ENCODE assay signal across 12 cellular contexts in genomic region chr5:144390133-144390532, GRCh38.
DNase-seq lines count a peak whose midpoint lies in the region; ATAC-seq and TF ChIP-seq lines count a peak whose summit lies in the region.
"Had no signal": no experiment of that assay in that cellular context is flagged by ENCODE, and none has a peak within 500 bp of the region (broad histone marks: within the 10 kb centered on the region; RNA-seq: fewer than 3 reads in every experiment).

No MANE protein-coding gene starts in this region.

- DNase-seq in DMS 273 (lab: John Stamatoyannopoulos, UW; ENCODE audit: unreplicated experiment) (peak; percentile 34), DMS 273 treated with DMSO at 0.1 percent for 48 hours (lab: John Stamatoyannopoulos, UW) (no peak), PC-3 (peak; percentile 14), fibroblast of pulmonary artery (ENCODE audit: low read depth) (peak; percentile 15), smooth muscle cell (lab: John Stamatoyannopoulos, UW; ENCODE audit: unreplicated experiment) (no peak)
- DNase-seq in activated T-cell treated with anti-CD3 and anti-CD28 coated beads, Interleukin-2, amount 50 U/mL, for 4 hours = no peak
- DNase-seq in stimulated activated CD4-positive, alpha-beta T cell treated with anti-CD3 and anti-CD28 coated beads, Interleukin-2, amount 100 ng/mL, for 48 hours = no peak
- DNase-seq: 8988T; stimulated activated naive CD4-positive, alpha-beta T cell treated with Interleukin-2 at 50 U/mL for 16 hours had no signal

- ATAC-seq in PC-3 (0 out of 2 replicates have a peak, but pooled peaks have one; percentile 31), HG02642 (IDR thresholded peaks at IDR 0.05; ENCODE audit: poor library complexity, unreplicated experiment) (no peak)
- no peak for ATAC-seq in activated T-cell treated with anti-CD3 and anti-CD28 coated beads, Interleukin-2, amount 50 U/mL, for 4 hours
- ATAC-seq: activated CD4-positive, CD25-positive, alpha-beta regulatory T cell treated with anti-CD3 and anti-CD28 coated beads, Interleukin-2, amount 50 U/mL, for 24 hours had no signal

- no peaks in the 10 kb centered on the region for H3K36me3 Mint-ChIP-seq in activated T-cell treated with anti-CD3 and anti-CD28 coated beads, Interleukin-2, amount 50 U/mL, for 4 hours (ENCODE audit: insufficient read depth)

- H3K4me1 Mint-ChIP-seq in activated T-cell treated with anti-CD3 and anti-CD28 coated beads, Interleukin-2, amount 50 U/mL, for 4 hours (ENCODE audit: low read depth) = no peaks in the 10 kb centered on the region

- H3K9me3 Mint-ChIP-seq in activated T-cell treated with anti-CD3 and anti-CD28 coated beads, Interleukin-2, amount 50 U/mL, for 4 hours = no peaks in the 10 kb centered on the region

- WGBS in smooth muscle cell (ENCODE audit: low lambda C conversion rate) = 40% methylated on average over 1 of the region's 1 CpG

- H3K27ac ChIP-seq in PC-3 (ENCODE audit: low read length) = no peak overlapping the region
- no peak overlapping the region for H3K27ac ChIP-seq in smooth muscle cell (ENCODE audit: low read depth)
- H3K27ac ChIP-seq: ascending aorta had no signal

- POLR2A ChIA-PET in PC-3 (lab: Charles Lee; ENCODE audit: unreplicated experiment) = no interaction called here

- no peak overlapping the region for H3K9ac ChIP-seq in PC-3 (ENCODE audit: low read length)
- no peak overlapping the region for H3K9ac ChIP-seq in smooth muscle cell (ENCODE audit: low read depth)

- H3K27me3 ChIP-seq in PC-3 (ENCODE audit: low read length) (no peaks in the 10 kb centered on the region), smooth muscle cell (ENCODE audit: low read depth) (no peaks in the 10 kb centered on the region)
- H3K27me3 ChIP-seq: ascending aorta had no signal

- no peak overlapping the region for H3K4me2 ChIP-seq in PC-3 (ENCODE audit: low read length)
- no peak overlapping the region for H3K4me2 ChIP-seq in smooth muscle cell

- H3K4me3 ChIP-seq in PC-3 (ENCODE audit: low read length) (no peak overlapping the region), fibroblast of pulmonary artery (replicated peaks; ENCODE audit: low read depth, low read length) (no peak overlapping the region), smooth muscle cell (no peak overlapping the region)
- H3K4me3 ChIP-seq: ascending aorta had no signal

- no peaks in the 10 kb centered on the region for H3F3A ChIP-seq in PC-3 (ENCODE audit: low read length, unreplicated experiment)
- no peaks in the 10 kb centered on the region for H3F3A ChIP-seq in smooth muscle cell (ENCODE audit: low read depth)

- BruUV-seq in PC-3 (replicated peaks; lab: Mats Ljungman, UMichigan) = no TSS peak

- H3K9me3 ChIP-seq in PC-3 (ENCODE audit: low read length) (no peaks in the 10 kb centered on the region), smooth muscle cell (replicated peaks; ENCODE audit: low read depth) (no peaks in the 10 kb centered on the region)
- H3K9me3 ChIP-seq: ascending aorta had no signal

- H3K4me3 Mint-ChIP-seq in activated T-cell treated with anti-CD3 and anti-CD28 coated beads, Interleukin-2, amount 50 U/mL, for 4 hours = no peak overlapping the region

- TF ChIP-seq CTCF in PC-3 (conservative IDR thresholded peaks at IDR 0.05; ENCODE audit: low read depth, low read length) (peak; percentile 48), fibroblast of pulmonary artery (IDR thresholded peaks at IDR 0.05; ENCODE audit: low read length, missing control alignments) (peak; percentile 38), smooth muscle cell (IDR thresholded peaks at IDR 0.05; ENCODE audit: borderline replicate concordance, insufficient read depth, poor library complexity, severe bottlenecking) (peak; percentile 20)

- intact Hi-C loops in PC-3 (cut with micrococcal nuclease) = loop anchor here (1.0 to 10.0 kb wide), 2 partner anchors 187 to 945 kb away; no protein-coding TSS in a partner anchor

- H2AFZ ChIP-seq in PC-3 (ENCODE audit: low read length) (no peak overlapping the region), smooth muscle cell (ENCODE audit: low read depth) (no peak overlapping the region)

- H3K9me2 ChIP-seq in PC-3 (replicated peaks; ENCODE audit: low read length) = no peaks in the 10 kb centered on the region

- H3K79me2 ChIP-seq in PC-3 (ENCODE audit: low read length) (no peaks in the 10 kb centered on the region), smooth muscle cell (ENCODE audit: low read depth) (no peaks in the 10 kb centered on the region)

- CTCF ChIA-PET in PC-3 (lab: Charles Lee) = no interaction called here

- H3K4me1 ChIP-seq in PC-3 (ENCODE audit: insufficient read depth, low read length) = no peaks in the 10 kb centered on the region
- no peaks in the 10 kb centered on the region for H3K4me1 ChIP-seq in smooth muscle cell (ENCODE audit: low read depth)
- H3K4me1 ChIP-seq: ascending aorta had no signal

- H3K36me3 ChIP-seq in PC-3 (ENCODE audit: low read depth, low read length) (no peaks in the 10 kb centered on the region), smooth muscle cell (ENCODE audit: low read depth) (no peaks in the 10 kb centered on the region)
- H3K36me3 ChIP-seq: ascending aorta had no signal

- H4K20me1 ChIP-seq in PC-3 (ENCODE audit: low read length) = no peaks in the 10 kb centered on the region
- H4K20me1 ChIP-seq in smooth muscle cell (ENCODE audit: low read depth) = peaks cover 49% of the 10 kb centered on the region

- no peaks in the 10 kb centered on the region for H3K27me3 Mint-ChIP-seq in activated T-cell treated with anti-CD3 and anti-CD28 coated beads, Interleukin-2, amount 50 U/mL, for 4 hours (ENCODE audit: low read depth)

Comparison
In these comparisons a context has a peak if more than half of its experiments do, and no peak if none do; other contexts are left out.
1. DNase-seq: peak in DMS 273 (single experiment), PC-3 (single experiment) and fibroblast of pulmonary artery (single experiment); none in DMS 273 treated with DMSO at 0.1 percent for 48 hours (single experiment), smooth muscle cell (single experiment), activated T-cell treated with anti-CD3 and anti-CD28 coated beads, Interleukin-2, amount 50 U/mL, for 4 hours (single experiment) and stimulated activated CD4-positive, alpha-beta T cell treated with anti-CD3 and anti-CD28 coated beads, Interleukin-2, amount 100 ng/mL, for 48 hours (0 of 2).
2. Peak in every context shown above with its lines, with median percentiles within 50 percentile points of each other: CTCF ChIP-seq.